In genomic region chr13:106488671-106489070, GRCh38 we compare ENCODE assay signal across 23 cellular contexts.
"Had no signal": no experiment of that assay in that cellular context is flagged by ENCODE, and none has a peak within 500 bp of the region (broad histone marks: within the 10 kb centered on the region; RNA-seq: fewer than 3 reads in every experiment).

No MANE protein-coding gene starts in this region.

- H3K27me3 ChIP-seq: brain microvascular endothelial cell, cardiac muscle cell, MG63 had no signal

- H3K9me3 ChIP-seq: MG63 had no signal

- H3K4me3 ChIP-seq: cardiac muscle cell, MG63 had no signal

- H3K36me3 ChIP-seq: MG63 had no signal

- ATAC-seq: activated CD8-positive, alpha-beta memory T cell treated with anti-CD3 and anti-CD28 coated beads, Interleukin-2, amount 10 ng/mL, durations not matched to agents 7 days and 5 days; activated T-cell treated with anti-CD3 and anti-CD28 coated beads, Interleukin-2, amount 50 U/mL, for 4 hours; T-helper 17 cell had no signal

- H3K27ac ChIP-seq: brain microvascular endothelial cell, cardiac muscle cell had no signal

- DNase-seq: activated CD4-positive, alpha-beta T cell treated with anti-CD3 and anti-CD28 coated beads for 48 hours; activated CD4-positive, alpha-beta T cell treated with anti-CD3 and anti-CD28 coated beads, Interleukin-2, amount 50 U/mL, for 4 hours; activated CD4-positive, CD25-positive, alpha-beta regulatory T cell treated with anti-CD3 and anti-CD28 coated beads, Interleukin-2, amount 50 U/mL, for 72 hours; activated CD8-positive, alpha-beta memory T cell treated with anti-CD3 and anti-CD28 coated beads, Interleukin-2, amount 10 ng/mL, durations not matched to agents 7 days and 5 days; activated effector memory CD4-positive, alpha-beta T cell treated with anti-CD3 and anti-CD28 coated beads, Interleukin-2, amount 50 U/mL, for 16 hours; activated naive CD4-positive, alpha-beta T cell treated with anti-CD3 and anti-CD28 coated beads for 36 hours; activated T-cell treated with anti-CD3 and anti-CD28 coated beads, Interleukin-2, amount 50 U/mL, for 4 hours; brain microvascular endothelial cell; MG63; MV-4-11; NCI-H1105; NCI-H1436; NCI-H1694 treated with DMSO at 0.1 percent for 48 hours; NCI-H2029 treated with DMSO at 0.1 percent for 48 hours; NCI-H345; NCI-H510A; NCI-H526 treated with DMSO at 0.1 percent for 48 hours; NK-92 treated with Interleukin-12 subunit alpha and Interleukin-12 subunit beta, amount 100 ng/mL, for 24 hours; OCI-M1; SHP77 treated with DMSO at 0.1 percent for 48 hours; T-helper 17 cell; T-helper 9 cell had no signal
